9 cellular contexts compared by ENCODE assay signal in the genomic region with DNA sequence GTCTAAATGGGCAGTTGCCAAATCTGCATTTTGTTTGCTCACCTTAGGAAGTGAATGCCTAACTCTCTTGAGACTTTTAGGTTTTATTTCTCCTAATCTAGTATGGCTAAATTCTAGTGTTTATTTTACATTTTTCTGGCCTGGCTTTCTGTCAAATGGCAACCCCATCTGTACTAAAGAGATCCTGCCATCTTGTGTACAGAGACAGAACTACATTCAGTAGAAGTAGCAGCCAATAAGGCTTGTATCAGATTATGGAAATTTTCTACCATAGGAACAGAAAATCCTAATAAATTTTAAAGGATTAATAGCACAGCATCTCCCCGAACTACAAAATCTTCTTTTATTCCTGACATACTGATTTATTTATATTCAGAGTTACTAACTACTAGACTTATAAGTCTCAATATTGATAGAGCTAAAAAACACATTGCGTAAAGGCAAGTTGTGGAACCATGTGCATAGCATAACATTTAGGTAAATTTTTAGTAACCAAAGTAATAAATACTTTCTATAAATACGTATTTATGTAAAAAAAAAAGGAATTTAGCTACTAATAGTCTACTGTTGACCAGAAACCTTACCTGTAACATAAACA. TPM values are rescaled to one million over a fixed set of nuclear protein-coding genes. Genes with fewer than 3 reads are reported as not detected.
A peak's percentile ranks its signal among the peaks of the same experiment; 100 is the strongest.
DNase-seq lines count a peak whose midpoint lies in the region; ATAC-seq and TF ChIP-seq lines count a peak whose summit lies in the region.
"Had no signal": no experiment of that assay in that cellular context is flagged by ENCODE, and none has a peak within 500 bp of the region (broad histone marks: within the 10 kb centered on the region; RNA-seq: fewer than 3 reads in every experiment).

No MANE protein-coding gene starts in this region.

- H3K9me3 ChIP-seq in liver (ENCODE audit: control insufficient read depth in 4 of 4, low read length in 3 of 4) = no peaks in the 10 kb centered on the region

- TF ChIP-seq RAD21 in liver (IDR thresholded peaks at IDR 0.05) = peak; percentile 73 to 86

- WGBS in liver = 35% methylated on average over 3 of the region's 3 CpGs

- H3K9ac ChIP-seq in liver (ENCODE audit: low read depth in 1 of 2, low read length in 2 of 2) = no peak overlapping the region

- H3K27me3 ChIP-seq in liver (ENCODE audit: control insufficient read depth in 4 of 4, insufficient read depth in 4 of 4, low read length in 3 of 4) = no peaks in the 10 kb centered on the region

- H3K27ac ChIP-seq in C4-2B (no peak overlapping the region), liver (ENCODE audit: low read depth in 1 of 2, low read length in 2 of 2) (no peak overlapping the region)

- DNase-seq in NCI-H460 (ENCODE audit: extremely low read depth, low read depth) = peak; percentile 35
- peak; percentile 74 to 75 for DNase-seq in cardiac fibroblast (ENCODE audit: low read depth in 2 of 2)
- no peak for DNase-seq in activated CD4-positive, CD25-positive, alpha-beta regulatory T cell treated with anti-CD3 and anti-CD28 coated beads, Interleukin-2, amount 50 U/mL, for 72 hours
- no peak for DNase-seq in mucosa of gallbladder (ENCODE audit: low spot score)

- H3K4me1 ChIP-seq in liver (ENCODE audit: control insufficient read depth in 4 of 4, insufficient read depth in 4 of 4, low read length in 3 of 4) = no peaks in the 10 kb centered on the region

- H3K4me3 ChIP-seq in cardiac fibroblast (replicated peaks in 1 of 2; ENCODE audit: low read depth in 2 of 2, low read length in 2 of 2) (no peak overlapping the region), liver (ENCODE audit: low read depth in 1 of 3, low read length in 3 of 3) (no peak overlapping the region)

- H3K36me3 ChIP-seq in liver (ENCODE audit: control insufficient read depth in 4 of 4, insufficient read depth in 3 of 4, low read depth in 1 of 4, low read length in 3 of 4) = no peaks in the 10 kb centered on the region

- peak; percentile 77 for TF ChIP-seq CTCF in C4-2B (conservative IDR thresholded peaks at IDR 0.05)
- peak; percentile 72 for TF ChIP-seq CTCF in cardiac fibroblast (IDR thresholded peaks at IDR 0.05; ENCODE audit: low read depth, low read length)
- peak; percentile 73 for TF ChIP-seq CTCF in liver (IDR thresholded peaks at IDR 0.05; ENCODE audit: low read depth, low read length, missing input control)

- ATAC-seq in GM18909 (IDR thresholded peaks at IDR 0.05; ENCODE audit: poor library complexity, unreplicated experiment) (peak; percentile 64), HG03103 (IDR thresholded peaks at IDR 0.05; ENCODE audit: low read depth, unreplicated experiment) (peak; percentile 75)
- ATAC-seq: naive thymus-derived CD8-positive, alpha-beta T cell had no signal

TF ChIP-seq in liver, 16 proteins besides CTCF, POLR2A, EP300 and RAD21:
- no peak for TF ChIP-seq YY1 (IDR thresholded peaks at IDR 0.05)
- TF ChIP-seq HNF4G (IDR thresholded peaks at IDR 0.05) = no peak
- TF ChIP-seq EGR1 (IDR thresholded peaks at IDR 0.05; ENCODE audit: low read depth in 2 of 2) = no peak
- no peak for TF ChIP-seq TAF1 (conservative IDR thresholded peaks at IDR 0.05)
- TF ChIP-seq RXRA (IDR thresholded peaks at IDR 0.05) = no peak
- TF ChIP-seq, protein P1, sequence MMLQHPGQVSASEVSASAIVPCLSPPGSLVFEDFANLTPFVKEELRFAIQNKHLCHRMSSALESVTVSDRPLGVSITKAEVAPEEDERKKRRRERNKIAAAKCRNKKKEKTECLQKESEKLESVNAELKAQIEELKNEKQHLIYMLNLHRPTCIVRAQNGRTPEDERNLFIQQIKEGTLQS (IDR thresholded peaks at IDR 0.05) = no peak
- TF ChIP-seq GABPA (IDR thresholded peaks at IDR 0.05 in 1 of 2, conservative IDR thresholded peaks at IDR 0.05 in 1 of 2) = no peak
- TF ChIP-seq FOXA2 (IDR thresholded peaks at IDR 0.05) = no peak
- TF ChIP-seq, protein P2, sequence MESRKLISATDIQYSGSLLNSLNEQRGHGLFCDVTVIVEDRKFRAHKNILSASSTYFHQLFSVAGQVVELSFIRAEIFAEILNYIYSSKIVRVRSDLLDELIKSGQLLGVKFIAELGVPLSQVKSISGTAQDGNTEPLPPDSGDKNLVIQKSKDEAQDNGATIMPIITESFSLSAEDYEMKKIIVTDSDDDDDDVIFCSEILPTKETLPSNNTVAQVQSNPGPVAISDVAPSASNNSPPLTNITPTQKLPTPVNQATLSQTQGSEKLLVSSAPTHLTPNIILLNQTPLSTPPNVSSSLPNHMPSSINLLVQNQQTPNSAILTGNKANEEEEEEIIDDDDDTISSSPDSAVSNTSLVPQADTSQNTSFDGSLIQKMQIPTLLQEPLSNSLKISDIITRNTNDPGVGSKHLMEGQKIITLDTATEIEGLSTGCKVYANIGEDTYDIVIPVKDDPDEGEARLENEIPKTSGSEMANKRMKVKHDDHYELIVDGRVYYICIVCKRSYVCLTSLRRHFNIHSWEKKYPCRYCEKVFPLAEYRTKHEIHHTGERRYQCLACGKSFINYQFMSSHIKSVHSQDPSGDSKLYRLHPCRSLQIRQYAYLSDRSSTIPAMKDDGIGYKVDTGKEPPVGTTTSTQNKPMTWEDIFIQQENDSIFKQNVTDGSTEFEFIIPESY (IDR thresholded peaks at IDR 0.05) = no peak
- TF ChIP-seq, protein P3, sequence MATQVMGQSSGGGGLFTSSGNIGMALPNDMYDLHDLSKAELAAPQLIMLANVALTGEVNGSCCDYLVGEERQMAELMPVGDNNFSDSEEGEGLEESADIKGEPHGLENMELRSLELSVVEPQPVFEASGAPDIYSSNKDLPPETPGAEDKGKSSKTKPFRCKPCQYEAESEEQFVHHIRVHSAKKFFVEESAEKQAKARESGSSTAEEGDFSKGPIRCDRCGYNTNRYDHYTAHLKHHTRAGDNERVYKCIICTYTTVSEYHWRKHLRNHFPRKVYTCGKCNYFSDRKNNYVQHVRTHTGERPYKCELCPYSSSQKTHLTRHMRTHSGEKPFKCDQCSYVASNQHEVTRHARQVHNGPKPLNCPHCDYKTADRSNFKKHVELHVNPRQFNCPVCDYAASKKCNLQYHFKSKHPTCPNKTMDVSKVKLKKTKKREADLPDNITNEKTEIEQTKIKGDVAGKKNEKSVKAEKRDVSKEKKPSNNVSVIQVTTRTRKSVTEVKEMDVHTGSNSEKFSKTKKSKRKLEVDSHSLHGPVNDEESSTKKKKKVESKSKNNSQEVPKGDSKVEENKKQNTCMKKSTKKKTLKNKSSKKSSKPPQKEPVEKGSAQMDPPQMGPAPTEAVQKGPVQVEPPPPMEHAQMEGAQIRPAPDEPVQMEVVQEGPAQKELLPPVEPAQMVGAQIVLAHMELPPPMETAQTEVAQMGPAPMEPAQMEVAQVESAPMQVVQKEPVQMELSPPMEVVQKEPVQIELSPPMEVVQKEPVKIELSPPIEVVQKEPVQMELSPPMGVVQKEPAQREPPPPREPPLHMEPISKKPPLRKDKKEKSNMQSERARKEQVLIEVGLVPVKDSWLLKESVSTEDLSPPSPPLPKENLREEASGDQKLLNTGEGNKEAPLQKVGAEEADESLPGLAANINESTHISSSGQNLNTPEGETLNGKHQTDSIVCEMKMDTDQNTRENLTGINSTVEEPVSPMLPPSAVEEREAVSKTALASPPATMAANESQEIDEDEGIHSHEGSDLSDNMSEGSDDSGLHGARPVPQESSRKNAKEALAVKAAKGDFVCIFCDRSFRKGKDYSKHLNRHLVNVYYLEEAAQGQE (IDR thresholded peaks at IDR 0.05) = no peak
- TF ChIP-seq, protein P4, sequence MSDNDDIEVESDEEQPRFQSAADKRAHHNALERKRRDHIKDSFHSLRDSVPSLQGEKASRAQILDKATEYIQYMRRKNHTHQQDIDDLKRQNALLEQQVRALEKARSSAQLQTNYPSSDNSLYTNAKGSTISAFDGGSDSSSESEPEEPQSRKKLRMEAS (IDR thresholded peaks at IDR 0.05) = no peak
- TF ChIP-seq JUND (IDR thresholded peaks at IDR 0.05) = no peak
- no peak for TF ChIP-seq SP1 (IDR thresholded peaks at IDR 0.05)
- no peak for TF ChIP-seq FOXA1 (IDR thresholded peaks at IDR 0.05)
- no peak for TF ChIP-seq NR2F2 (IDR thresholded peaks at IDR 0.05)
- TF ChIP-seq HNF4A (conservative IDR thresholded peaks at IDR 0.05) = no peak

RNA-seq across cellular contexts. Expression of a gene that starts 45.5 kb away (rescaled TPM):
- total RNA-seq in NCI-H460 (2014; rRNA removed; shearing (Covaris generic)) = 229 and 236 TPM in 2 replicates
- polyA plus RNA-seq in NCI-H460 (2014; cell fraction: nucleus; rRNA removed) = 91.2 and 143 TPM in 2 replicates
- total RNA-seq in liver = 1 to 10 TPM; 2.6 to 2.8 TPM
- under 1 TPM; 0.56 to 0.58 TPM for polyA plus RNA-seq in liver
- total RNA-seq in mucosa of gallbladder = 18.3 TPM
- total RNA-seq: naive thymus-derived CD8-positive, alpha-beta T cell had no signal
- polyA plus RNA-seq: naive thymus-derived CD8-positive, alpha-beta T cell had no signal

Comparison
In these comparisons a context has a peak if more than half of its experiments do, and no peak if none do; other contexts are left out.
1. DNase-seq: peak in NCI-H460 (single experiment) and cardiac fibroblast (2 of 2); none in activated CD4-positive, CD25-positive, alpha-beta regulatory T cell treated with anti-CD3 and anti-CD28 coated beads, Interleukin-2, amount 50 U/mL, for 72 hours (single experiment) and mucosa of gallbladder (single experiment).
2. RNA of a gene that starts 45.5 kb away (total RNA-seq): 229 to 236 TPM in NCI-H460; 18.3 TPM in mucosa of gallbladder (single experiment) and 2.6 to 2.8 TPM in liver; every median in the first group is over 10 times any median in the second.
3. Peak in every context shown above with its lines, with median percentiles within 50 percentile points of each other: CTCF ChIP-seq.